ENCODE assay signal across 1 cellular context in genomic region chr13:75329097-75329496, GRCh38.
TF ChIP-seq lines count a peak whose summit lies in the region.

No MANE protein-coding gene starts in this region.

TF ChIP-seq in GM23338, 12 proteins besides CTCF, POLR2A, EP300 and RAD21 (continued from another document):
- TF ChIP-seq REST (IDR thresholded peaks at IDR 0.05; ENCODE audit: unreplicated experiment) (no peak), EZH2phosphoT487 (IDR thresholded peaks at IDR 0.05; ENCODE audit: unreplicated experiment) (no peak), STAT1 (IDR thresholded peaks at IDR 0.05; ENCODE audit: unreplicated experiment) (no peak), ZNF462 (CRISPR knock-in tag; IDR thresholded peaks at IDR 0.05) (no peak), ZNF331 (CRISPR knock-in tag; IDR thresholded peaks at IDR 0.05; ENCODE audit: low read depth) (no peak), ETS1 (IDR thresholded peaks at IDR 0.05) (no peak), POLR2AphosphoS5 (IDR thresholded peaks at IDR 0.05; ENCODE audit: low read depth) (no peak)
